ENCODE assay signal across 16 cellular contexts in genomic region chr12:30345735-30346445, GRCh38.
DNase-seq lines count a peak whose midpoint lies in the region; ATAC-seq and TF ChIP-seq lines count a peak whose summit lies in the region.
"Had no signal": no experiment of that assay in that cellular context is flagged by ENCODE, and none has a peak within 500 bp of the region (broad histone marks: within the 10 kb centered on the region; RNA-seq: fewer than 3 reads in every experiment).

No MANE protein-coding gene starts in this region.

- H3K4me3 ChIP-seq in choroid plexus epithelial cell (ENCODE audit: low read depth, low read length) (no peak overlapping the region), WERI-Rb-1 (ENCODE audit: low read depth, low read length) (no peak overlapping the region)
- H3K4me3 ChIP-seq: HAP-1 had no signal

- no peaks in the 10 kb centered on the region for H3K27me3 ChIP-seq in WERI-Rb-1 (ENCODE audit: insufficient read depth, low read depth, severe bottlenecking)

- no peak overlapping the region for H3K27ac ChIP-seq in WERI-Rb-1

- ATAC-seq in left cardiac atrium = peak; percentile 92
- ATAC-seq: CD8-positive, alpha-beta T cell; HepG2 had no signal

- TF ChIP-seq CTCF in choroid plexus epithelial cell (conservative IDR thresholded peaks at IDR 0.05; ENCODE audit: low read depth, low read length) (no peak), WERI-Rb-1 (IDR thresholded peaks at IDR 0.05; ENCODE audit: low read depth, low read length) (no peak)

- DNase-seq in HCEC 1CT (peak; percentile 31), choroid plexus epithelial cell (ENCODE audit: low read depth) (peak; percentile 5), left cardiac atrium (no peak), myocyte (ENCODE audit: low read depth) (peak; percentile 35), WERI-Rb-1 (no peak), SHP77 (lab: John Stamatoyannopoulos, UW) (no peak), GOT3 (lab: John Stamatoyannopoulos, UW) (no peak)
- DNase-seq in stimulated activated CD4-positive, alpha-beta T cell treated with anti-CD3 and anti-CD28 coated beads, Interleukin-1b, Interleukin-23, amount 100 ng/mL, for 48 hours = no peak
- DNase-seq: CD8-positive, alpha-beta T cell; COR-L47; DMS153; DMS79 treated with DMSO at 0.1 percent for 48 hours; EL; HFFc6 had no signal

- H3K9me3 ChIP-seq in WERI-Rb-1 (ENCODE audit: severe bottlenecking) = peaks cover 16% of the 10 kb centered on the region
- H3K9me3 ChIP-seq: HAP-1 had no signal

- intact Hi-C loops in left cardiac atrium (cut with DNase I) = no loop called here

- no peaks in the 10 kb centered on the region for H3K36me3 ChIP-seq in WERI-Rb-1
- H3K36me3 ChIP-seq: HAP-1 had no signal

Comparison
In these comparisons a context has a peak if more than half of its experiments do, and no peak if none do; other contexts are left out.
1. DNase-seq: peak in HCEC 1CT (single experiment), choroid plexus epithelial cell (single experiment) and myocyte (single experiment); none in left cardiac atrium (single experiment), WERI-Rb-1 (single experiment), SHP77 (0 of 2), stimulated activated CD4-positive, alpha-beta T cell treated with anti-CD3 and anti-CD28 coated beads, Interleukin-1b, Interleukin-23, amount 100 ng/mL, for 48 hours (single experiment) and GOT3 (single experiment).